Comparison of ENCODE assay signal across 8 cellular contexts in the genomic region with DNA sequence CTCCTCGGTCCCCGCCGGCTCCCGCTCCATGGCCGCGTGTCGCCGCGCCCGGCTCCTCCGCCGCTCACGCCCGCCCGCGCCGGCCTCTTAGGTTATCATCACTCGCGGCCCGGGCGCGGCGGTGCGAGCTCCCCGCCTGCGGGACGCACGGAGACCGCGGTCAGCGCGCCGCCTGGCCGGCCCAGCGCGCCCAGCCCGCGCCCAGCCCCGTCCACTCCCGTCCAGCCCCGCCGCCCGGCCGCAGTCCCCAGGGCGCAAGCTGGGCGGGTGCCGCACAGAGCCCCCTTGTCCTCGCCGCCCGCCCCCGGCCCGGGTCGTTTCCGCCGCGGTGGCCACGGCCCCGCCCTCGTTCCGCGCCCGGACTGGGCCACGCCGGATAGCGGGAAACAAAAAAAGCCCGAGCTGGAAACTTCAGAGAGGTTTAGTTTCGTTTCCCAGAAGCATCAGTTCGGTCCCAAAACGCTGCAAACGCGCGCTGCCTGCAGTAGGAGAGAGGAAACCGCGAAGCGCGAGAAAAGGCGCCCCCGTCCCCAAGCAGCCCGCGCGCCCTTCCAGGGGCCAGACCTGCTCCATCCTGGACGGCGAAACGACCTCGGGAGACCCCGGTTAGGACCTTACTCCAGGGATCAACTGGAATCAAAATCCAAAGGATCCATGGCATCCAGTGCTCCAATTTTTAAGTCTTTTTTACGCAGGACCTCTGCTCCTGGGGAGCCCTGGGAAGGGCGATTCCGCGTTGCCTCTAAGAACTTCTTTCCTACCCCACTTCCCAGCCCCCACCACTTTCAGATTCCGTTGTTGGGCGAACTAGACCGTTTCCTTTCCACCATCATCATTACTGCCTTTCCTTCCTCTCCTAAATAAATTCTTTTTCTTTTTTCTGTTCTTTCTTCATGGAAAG. TPM values are rescaled to one million over a fixed set of nuclear protein-coding genes. Genes with fewer than 3 reads are reported as not detected.
DNase-seq lines count a peak whose midpoint lies in the region; ATAC-seq and TF ChIP-seq lines count a peak whose summit lies in the region.

A gene with protein sequence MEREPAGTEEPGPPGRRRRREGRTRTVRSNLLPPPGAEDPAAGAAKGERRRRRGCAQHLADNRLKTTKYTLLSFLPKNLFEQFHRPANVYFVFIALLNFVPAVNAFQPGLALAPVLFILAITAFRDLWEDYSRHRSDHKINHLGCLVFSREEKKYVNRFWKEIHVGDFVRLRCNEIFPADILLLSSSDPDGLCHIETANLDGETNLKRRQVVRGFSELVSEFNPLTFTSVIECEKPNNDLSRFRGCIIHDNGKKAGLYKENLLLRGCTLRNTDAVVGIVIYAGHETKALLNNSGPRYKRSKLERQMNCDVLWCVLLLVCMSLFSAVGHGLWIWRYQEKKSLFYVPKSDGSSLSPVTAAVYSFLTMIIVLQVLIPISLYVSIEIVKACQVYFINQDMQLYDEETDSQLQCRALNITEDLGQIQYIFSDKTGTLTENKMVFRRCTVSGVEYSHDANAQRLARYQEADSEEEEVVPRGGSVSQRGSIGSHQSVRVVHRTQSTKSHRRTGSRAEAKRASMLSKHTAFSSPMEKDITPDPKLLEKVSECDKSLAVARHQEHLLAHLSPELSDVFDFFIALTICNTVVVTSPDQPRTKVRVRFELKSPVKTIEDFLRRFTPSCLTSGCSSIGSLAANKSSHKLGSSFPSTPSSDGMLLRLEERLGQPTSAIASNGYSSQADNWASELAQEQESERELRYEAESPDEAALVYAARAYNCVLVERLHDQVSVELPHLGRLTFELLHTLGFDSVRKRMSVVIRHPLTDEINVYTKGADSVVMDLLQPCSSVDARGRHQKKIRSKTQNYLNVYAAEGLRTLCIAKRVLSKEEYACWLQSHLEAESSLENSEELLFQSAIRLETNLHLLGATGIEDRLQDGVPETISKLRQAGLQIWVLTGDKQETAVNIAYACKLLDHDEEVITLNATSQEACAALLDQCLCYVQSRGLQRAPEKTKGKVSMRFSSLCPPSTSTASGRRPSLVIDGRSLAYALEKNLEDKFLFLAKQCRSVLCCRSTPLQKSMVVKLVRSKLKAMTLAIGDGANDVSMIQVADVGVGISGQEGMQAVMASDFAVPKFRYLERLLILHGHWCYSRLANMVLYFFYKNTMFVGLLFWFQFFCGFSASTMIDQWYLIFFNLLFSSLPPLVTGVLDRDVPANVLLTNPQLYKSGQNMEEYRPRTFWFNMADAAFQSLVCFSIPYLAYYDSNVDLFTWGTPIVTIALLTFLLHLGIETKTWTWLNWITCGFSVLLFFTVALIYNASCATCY (N-terminal part only) (minus strand): TSS at position 261 of the 901 bp plus-strand sequence. CDS start 231 bp downstream, at position 30.

- peaks cover 0 to 3% (median 0%) of the 10 kb centered on the region in 7 donors for H3K9me3 Mint-ChIP-seq in naive B cell

- DNase-seq in HCEC 1CT (peak; percentile 12), epithelial cell of proximal tubule (ENCODE audit: low read depth) (no peak), naive B cell (no peak), tibial artery (peak; percentile 59 to 78), anterior cingulate cortex (lab: John Stamatoyannopoulos, UW) (no peak), SIG-M5 (lab: John Stamatoyannopoulos, UW) (no peak)
- DNase-seq in activated CD4-positive, alpha-beta T cell treated with anti-CD3 and anti-CD28 coated beads, Interleukin-2, amount 50 U/mL, for 48 hours = peak; percentile 66 to 74

- intact Hi-C loops in tibial artery (cut with DNase I; ENCODE audit: low total_unique reads) = loop anchor here (2.0 to 10.0 kb wide), 3 partner anchors 66 to 127 kb away; no protein-coding TSS in a partner anchor

- H3K4me3 Mint-ChIP-seq in naive B cell = peak within 1 kb of the TSS; percentile 69 to 91 (median 86)

- H3K4me3 ChIP-seq in epithelial cell of proximal tubule (ENCODE audit: low read depth, low read length) (peak within 1 kb of the TSS; percentile 77), tibial artery (peak within 1 kb of the TSS; percentile 82 to 88)

- peak within 1 kb of the TSS; percentile 96 for H3K27ac ChIP-seq in tibial artery

- no peaks in the 10 kb centered on the region for H3K27me3 ChIP-seq in tibial artery

- H3K36me3 ChIP-seq in tibial artery = no peaks in the 10 kb centered on the region

- H3K4me1 Mint-ChIP-seq in naive B cell = peaks cover 20 to 27% (median 23%) of the 10 kb centered on the region in 3 donors

- H3K27me3 Mint-ChIP-seq in naive B cell = peaks cover 46 to 75% (median 57%) of the 10 kb centered on the region in 3 donors

- H3K4me1 ChIP-seq in tibial artery = peaks cover 0 to 38% (median 28%) of the 10 kb centered on the region in 4 donors

- peak within 1 kb of the TSS in 2 of 6 donors; percentile 22 to 42 for H3K27ac Mint-ChIP-seq in naive B cell

- no peaks in the 10 kb centered on the region for H3K36me3 Mint-ChIP-seq in naive B cell

- ATAC-seq in naive B cell (ENCODE audit: low read depth in 2 of 2) (peak; percentile 9 to 29), HG02840 (IDR thresholded peaks at IDR 0.05; ENCODE audit: low FRiP score, unreplicated experiment) (no peak)

- TF ChIP-seq CTCF in epithelial cell of proximal tubule (conservative IDR thresholded peaks at IDR 0.05; ENCODE audit: low read depth, low read length) (no peak), tibial artery (IDR thresholded peaks at IDR 0.05) (no peak)

- H3K9me3 ChIP-seq in tibial artery = no peaks in the 10 kb centered on the region

RNA-seq across cellular contexts. Expression of the gene that starts here (rescaled TPM):
- total RNA-seq in epithelial cell of proximal tubule = 13.0 and 13.2 TPM in 2 replicates
- under 1 TPM in 2 of 6 donors, not detected in 4; 0.14 to 0.15 TPM for polyA plus RNA-seq in naive B cell (ENCODE audit: low read depth in 6 of 6)

Comparison
In these comparisons a context has a peak if more than half of its experiments do, and no peak if none do; other contexts are left out.
1. Peak in ATAC-seq in naive B cell; RNA of the gene not detected or under 1 TPM.
2. DNase-seq: peak in HCEC 1CT (single experiment), activated CD4-positive, alpha-beta T cell treated with anti-CD3 and anti-CD28 coated beads, Interleukin-2, amount 50 U/mL, for 48 hours (2 of 2) and tibial artery (2 of 2); none in epithelial cell of proximal tubule (single experiment), naive B cell (single experiment), anterior cingulate cortex (0 of 58) and SIG-M5 (single experiment).